ENCODE assay signal across 39 cellular contexts in the genomic region with DNA sequence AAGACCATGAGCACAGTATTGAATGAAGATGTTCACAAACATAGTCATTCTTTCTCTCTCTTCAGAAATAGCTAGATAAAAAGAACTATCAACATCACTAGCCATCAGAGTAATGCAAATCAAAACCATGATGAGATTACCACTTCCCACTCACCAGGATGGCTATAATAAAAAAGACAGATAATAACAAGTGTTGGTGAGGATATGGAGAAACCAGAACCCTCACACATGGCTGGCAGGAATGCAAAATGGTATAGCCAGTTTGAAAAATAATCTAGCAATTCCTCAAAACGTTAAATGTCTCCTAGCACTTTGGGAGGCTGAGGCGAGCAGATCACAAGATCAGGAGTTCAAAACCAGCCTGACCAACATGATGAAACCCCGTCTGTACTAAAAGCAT.
"Had no signal": no experiment of that assay in that cellular context is flagged by ENCODE, and none has a peak within 500 bp of the region (broad histone marks: within the 10 kb centered on the region; RNA-seq: fewer than 3 reads in every experiment).

No MANE protein-coding gene starts in this region.

- H3K36me3 Mint-ChIP-seq: activated CD4-positive, alpha-beta memory T cell treated with anti-CD3 and anti-CD28 coated beads for 36 hours; activated naive CD4-positive, alpha-beta T cell treated with anti-CD3 and anti-CD28 coated beads, Interleukin-2, amount 50 U/mL, for 72 hours; activated naive CD8-positive, alpha-beta T cell treated with anti-CD3 and anti-CD28 coated beads for 36 hours; WTC11 had no signal

- H3K4me3 Mint-ChIP-seq: activated CD4-positive, alpha-beta memory T cell treated with anti-CD3 and anti-CD28 coated beads for 36 hours; activated CD4-positive, alpha-beta T cell treated with anti-CD3 and anti-CD28 coated beads, Interleukin-2, amount 10 ng/mL, durations not matched to agents 24 days and 14 days; activated CD8-positive, alpha-beta T cell treated with anti-CD3 and anti-CD28 coated beads for 36 hours; activated naive CD4-positive, alpha-beta T cell treated with anti-CD3 and anti-CD28 coated beads for 36 hours; activated naive CD8-positive, alpha-beta T cell treated with anti-CD3 and anti-CD28 coated beads for 36 hours; activated T-cell treated with anti-CD3 and anti-CD28 coated beads, Interleukin-2, amount 50 U/mL, for 4 hours; activated T-cell treated with anti-CD3 and anti-CD28 coated beads, Interleukin-2, amount 50 U/mL, for 72 hours; activated T-helper 1 cell treated with anti-CD3 and anti-CD28 coated beads, Interleukin-12 subunit alpha, Interleukin-12 subunit beta, Interleukin-2, Interleukin-4 antibody, amounts not matched to agents 30 ng/mL and 10 ng/mL and 1 ng/mL, durations not matched to agents 14 hours and 24 hours and 36 hours; activated T-helper 17 cell treated with anti-CD3 and anti-CD28 coated beads, Interleukin-2, amount 50 U/mL, for 72 hours; central memory CD8-positive, alpha-beta T cell; T-helper 1 cell treated with Interleukin-12 subunit alpha and Interleukin-12 subunit beta and Interleukin-4 antibody, amounts not matched to agents 30 μg/mL and 1 μg/mL, for 36 hours; T-helper 2 cell treated with Interferon-gamma antibody and Interleukin-4, amounts not matched to agents 5 μg/mL and 100 μg/mL, for 36 hours; WTC11 had no signal

- ATAC-seq: activated CD4-positive, CD25-positive, alpha-beta regulatory T cell treated with anti-CD3 and anti-CD28 coated beads, Interleukin-2, amount 50 U/mL, for 24 hours; activated CD8-positive, alpha-beta T cell treated with anti-CD3 and anti-CD28 coated beads for 36 hours; activated naive CD4-positive, alpha-beta T cell treated with anti-CD3 and anti-CD28 coated beads, Interleukin-2, amount 50 U/mL, for 72 hours; activated T-cell treated with anti-CD3 and anti-CD28 coated beads, Interleukin-2, amount 50 U/mL, for 4 hours; activated T-cell treated with anti-CD3 and anti-CD28 coated beads, Interleukin-2, amount 50 U/mL, for 72 hours; activated T-helper 17 cell treated with anti-CD3 and anti-CD28 coated beads, Interleukin-2, amount 50 U/mL, for 72 hours; body of pancreas; WTC11 had no signal

- H3K36me3 ChIP-seq: adrenal gland, brain microvascular endothelial cell, breast epithelium, WERI-Rb-1 had no signal

- H3K4me3 ChIP-seq: adrenal gland, body of pancreas, breast epithelium had no signal

- H3K9me3 Mint-ChIP-seq: activated CD4-positive, alpha-beta memory T cell treated with anti-CD3 and anti-CD28 coated beads for 36 hours; activated CD4-positive, alpha-beta T cell treated with anti-CD3 and anti-CD28 coated beads, Interleukin-2, amount 10 ng/mL, durations not matched to agents 24 days and 14 days; activated CD8-positive, alpha-beta T cell treated with anti-CD3 and anti-CD28 coated beads for 36 hours; activated naive CD4-positive, alpha-beta T cell treated with anti-CD3 and anti-CD28 coated beads for 36 hours; activated naive CD4-positive, alpha-beta T cell treated with anti-CD3 and anti-CD28 coated beads, Interleukin-2, amount 50 U/mL, for 72 hours; activated naive CD8-positive, alpha-beta T cell treated with anti-CD3 and anti-CD28 coated beads for 36 hours; activated T-cell treated with anti-CD3 and anti-CD28 coated beads, Interleukin-2, amount 50 U/mL, for 4 hours; activated T-cell treated with anti-CD3 and anti-CD28 coated beads, Interleukin-2, amount 50 U/mL, for 72 hours; activated T-helper 1 cell treated with anti-CD3 and anti-CD28 coated beads, Interleukin-12 subunit alpha, Interleukin-12 subunit beta, Interleukin-2, Interleukin-4 antibody, amounts not matched to agents 30 ng/mL and 10 ng/mL and 1 ng/mL, durations not matched to agents 14 hours and 24 hours and 36 hours; activated T-helper 17 cell treated with anti-CD3 and anti-CD28 coated beads, Interleukin-2, amount 50 U/mL, for 72 hours; central memory CD8-positive, alpha-beta T cell; T-helper 1 cell treated with Interleukin-12 subunit alpha and Interleukin-12 subunit beta and Interleukin-4 antibody, amounts not matched to agents 30 μg/mL and 1 μg/mL, for 36 hours; T-helper 2 cell treated with Interferon-gamma antibody and Interleukin-4, amounts not matched to agents 5 μg/mL and 100 μg/mL, for 36 hours had no signal

- H3K27me3 ChIP-seq: adrenal gland, body of pancreas, brain microvascular endothelial cell, breast epithelium had no signal

- H3K27ac Mint-ChIP-seq: activated CD4-positive, alpha-beta memory T cell treated with anti-CD3 and anti-CD28 coated beads for 36 hours; activated CD4-positive, alpha-beta T cell treated with anti-CD3 and anti-CD28 coated beads, Interleukin-2, amount 10 ng/mL, durations not matched to agents 24 days and 14 days; activated CD8-positive, alpha-beta T cell treated with anti-CD3 and anti-CD28 coated beads for 36 hours; activated naive CD4-positive, alpha-beta T cell treated with anti-CD3 and anti-CD28 coated beads for 36 hours; activated naive CD4-positive, alpha-beta T cell treated with anti-CD3 and anti-CD28 coated beads, Interleukin-2, amount 50 U/mL, for 72 hours; activated naive CD8-positive, alpha-beta T cell treated with anti-CD3 and anti-CD28 coated beads for 36 hours; activated T-cell treated with anti-CD3 and anti-CD28 coated beads, Interleukin-2, amount 50 U/mL, for 72 hours; activated T-helper 1 cell treated with anti-CD3 and anti-CD28 coated beads, Interleukin-12 subunit alpha, Interleukin-12 subunit beta, Interleukin-2, Interleukin-4 antibody, amounts not matched to agents 30 ng/mL and 10 ng/mL and 1 ng/mL, durations not matched to agents 14 hours and 24 hours and 36 hours; activated T-helper 17 cell treated with anti-CD3 and anti-CD28 coated beads, Interleukin-2, amount 50 U/mL, for 72 hours; T-helper 1 cell treated with Interleukin-12 subunit alpha and Interleukin-12 subunit beta and Interleukin-4 antibody, amounts not matched to agents 30 μg/mL and 1 μg/mL, for 36 hours; T-helper 2 cell treated with Interferon-gamma antibody and Interleukin-4, amounts not matched to agents 5 μg/mL and 100 μg/mL, for 36 hours; WTC11 had no signal

- H3K9me3 ChIP-seq: adrenal gland, body of pancreas, breast epithelium had no signal

- H3K4me1 Mint-ChIP-seq: activated T-helper 17 cell treated with anti-CD3 and anti-CD28 coated beads, Interleukin-2, amount 50 U/mL, for 72 hours; central memory CD8-positive, alpha-beta T cell had no signal

- DNase-seq: activated CD4-positive, alpha-beta memory T cell treated with anti-CD3 and anti-CD28 coated beads for 36 hours; activated CD4-positive, alpha-beta T cell treated with anti-CD3 and anti-CD28 coated beads for 1 hour; activated CD4-positive, alpha-beta T cell treated with anti-CD3 and anti-CD28 coated beads for 4 hours; activated CD4-positive, alpha-beta T cell treated with anti-CD3 and anti-CD28 coated beads, Interleukin-2, amount 10 ng/mL, durations not matched to agents 24 days and 14 days; activated CD4-positive, alpha-beta T cell treated with anti-CD3 and anti-CD28 coated beads, Interleukin-2, amount 50 U/mL, for 1 hour; activated CD4-positive, alpha-beta T cell treated with anti-CD3 and anti-CD28 coated beads, Interleukin-2, amount 50 U/mL, for 4 hours; activated CD4-positive, CD25-positive, alpha-beta regulatory T cell; activated CD8-positive, alpha-beta memory T cell treated with anti-CD3 and anti-CD28 coated beads, Interleukin-2, amount 50 U/mL, for 4 hours; activated CD8-positive, alpha-beta T cell treated with anti-CD3 and anti-CD28 coated beads for 36 hours; activated effector memory CD4-positive, alpha-beta T cell treated with anti-CD3 and anti-CD28 coated beads, Interleukin-2, amount 50 U/mL, for 16 hours; activated gamma-delta T cell treated with Interleukin-2 at 50 U/mL for 16 hours; activated naive CD4-positive, alpha-beta T cell; activated naive CD4-positive, alpha-beta T cell treated with anti-CD3 and anti-CD28 coated beads for 36 hours; activated naive CD4-positive, alpha-beta T cell treated with anti-CD3 and anti-CD28 coated beads, Interleukin-2, amount 50 U/mL, for 16 hours; activated naive CD8-positive, alpha-beta T cell treated with anti-CD3 and anti-CD28 coated beads for 36 hours; activated T-cell treated with anti-CD3 and anti-CD28 coated beads for 4 hours; activated T-cell treated with anti-CD3 and anti-CD28 coated beads, Interleukin-2, amount 50 U/mL, for 1 hour; activated T-cell treated with anti-CD3 and anti-CD28 coated beads, Interleukin-2, amount 50 U/mL, for 4 hours; activated T-cell treated with anti-CD3 and anti-CD28 coated beads, Interleukin-2, amount 50 U/mL, for 72 hours; amniotic stem cell; aorta; body of pancreas; brain microvascular endothelial cell; cerebellar nuclear complex; SW 1271; T-helper 1 cell; T-helper 2 cell; T-helper 9 cell; WERI-Rb-1 had no signal

- H3K27ac ChIP-seq: adrenal gland, body of pancreas, brain microvascular endothelial cell, WERI-Rb-1 had no signal

- H3K27me3 Mint-ChIP-seq: activated CD4-positive, alpha-beta memory T cell treated with anti-CD3 and anti-CD28 coated beads for 36 hours; activated CD4-positive, alpha-beta T cell treated with anti-CD3 and anti-CD28 coated beads, Interleukin-2, amount 10 ng/mL, durations not matched to agents 24 days and 14 days; activated CD8-positive, alpha-beta T cell treated with anti-CD3 and anti-CD28 coated beads for 36 hours had no signal
